Comparison of ENCODE assay signal across 29 cellular contexts in genomic region chr15:98673133-98673532, GRCh38. TPM values are rescaled to one million over a fixed set of nuclear protein-coding genes. Genes with fewer than 3 reads are reported as not detected.
DNase-seq lines count a peak whose midpoint lies in the region; ATAC-seq and TF ChIP-seq lines count a peak whose summit lies in the region.
"Had no signal": no experiment of that assay in that cellular context is flagged by ENCODE, and none has a peak within 500 bp of the region (broad histone marks: within the 10 kb centered on the region; RNA-seq: fewer than 3 reads in every experiment).

No MANE protein-coding gene starts in this region.

- ATAC-seq in GM18861 (IDR thresholded peaks at IDR 0.05; ENCODE audit: unreplicated experiment) = no peak
- ATAC-seq in T-cell (replicated peaks in 1 of 4) = no peak
- ATAC-seq: activated T-cell treated with anti-CD3 and anti-CD28 coated beads, Interleukin-2, amount 50 U/mL, for 4 hours; gastroesophageal sphincter; natural killer cell treated with Interleukin-12 subunit alpha and Interleukin-12 subunit beta and Interleukin-15 and Interleukin-18, amount 100 ng/mL, for 72 hours; stimulated activated naive CD8-positive, alpha-beta T cell treated with anti-CD3 and anti-CD28 coated beads, Interleukin-15, Interleukin-2, amounts not matched to agents 100 U/mL and 50 U/mL, for 24 hours had no signal

- CTCF ChIA-PET in T-cell (lab: Charles Lee) = no interaction called here

- no peaks in the 10 kb centered on the region for H3K36me3 Mint-ChIP-seq in endothelial cell (ENCODE audit: low read depth, unreplicated experiment)
- H3K36me3 Mint-ChIP-seq in T-cell = peaks cover 7% of the 10 kb centered on the region
- H3K36me3 Mint-ChIP-seq: natural killer cell treated with Interleukin-12 subunit alpha and Interleukin-12 subunit beta and Interleukin-15 and Interleukin-18, amount 100 ng/mL, for 72 hours had no signal

- no peaks in the 10 kb centered on the region for H3K9me3 ChIP-seq in stomach
- H3K9me3 ChIP-seq: gastroesophageal sphincter, HAP-1, spleen, tibial nerve had no signal

- H3K4me3 ChIP-seq in stomach = no peak overlapping the region
- H3K4me3 ChIP-seq: BLaER1 treated with 17β-estradiol and CSF1 and Interleukin-3, amounts not matched to agents 10 nM and 100 nM; dorsolateral prefrontal cortex; gastroesophageal sphincter; HAP-1; lung; spleen; tibial nerve had no signal

- H3K4me3 Mint-ChIP-seq in endothelial cell (ENCODE audit: unreplicated experiment) (no peak overlapping the region), T-cell (no peak overlapping the region)
- H3K4me3 Mint-ChIP-seq: activated B cell treated with CpG ODN at 0.5 μM for 24 hours; activated CD4-positive, alpha-beta T cell treated with anti-CD3 and anti-CD28 coated beads, Interleukin-2, amount 10 ng/mL, durations not matched to agents 7 days and 5 days; activated T-cell treated with anti-CD3 and anti-CD28 coated beads, Interleukin-2, amount 50 U/mL, for 4 hours; natural killer cell treated with Interleukin-12 subunit alpha and Interleukin-12 subunit beta and Interleukin-15 and Interleukin-18, amount 100 ng/mL, for 72 hours had no signal

- no peaks in the 10 kb centered on the region for H3K27me3 ChIP-seq in stomach
- H3K27me3 ChIP-seq: BLaER1 treated with 17β-estradiol and CSF1 and Interleukin-3, amounts not matched to agents 10 nM and 100 nM; dorsolateral prefrontal cortex; gastroesophageal sphincter; spleen; tibial nerve had no signal

- intact Hi-C loops in stomach (cut with DNase I; ENCODE audit: low total_unique reads) = loop anchor here (10.0 kb wide), 1 partner anchor 72 kb away; no protein-coding TSS in a partner anchor

- TF ChIP-seq EP300 in stomach (IDR thresholded peaks at IDR 0.05) = no peak

- 64 to 80% (median 75%) methylated on average over 4 of the region's 4 CpGs for WGBS in stomach, 5 donors

- H3K27me3 Mint-ChIP-seq in endothelial cell (ENCODE audit: unreplicated experiment) = no peaks in the 10 kb centered on the region
- H3K27me3 Mint-ChIP-seq in T-cell = no peaks in the 10 kb centered on the region
- H3K27me3 Mint-ChIP-seq: activated B cell treated with CpG ODN at 0.5 μM for 24 hours; activated CD4-positive, alpha-beta T cell treated with anti-CD3 and anti-CD28 coated beads, Interleukin-2, amount 10 ng/mL, durations not matched to agents 7 days and 5 days; natural killer cell treated with Interleukin-12 subunit alpha and Interleukin-12 subunit beta and Interleukin-15 and Interleukin-18, amount 100 ng/mL, for 72 hours had no signal

- no peak for TF ChIP-seq POLR2A in stomach (IDR thresholded peaks at IDR 0.05)

- H3K9me3 Mint-ChIP-seq in endothelial cell (ENCODE audit: unreplicated experiment) (no peaks in the 10 kb centered on the region), T-cell (no peaks in the 10 kb centered on the region)
- H3K9me3 Mint-ChIP-seq: activated B cell treated with CpG ODN at 0.5 μM for 24 hours; activated CD4-positive, alpha-beta T cell treated with anti-CD3 and anti-CD28 coated beads, Interleukin-2, amount 10 ng/mL, durations not matched to agents 7 days and 5 days; activated T-cell treated with anti-CD3 and anti-CD28 coated beads, Interleukin-2, amount 50 U/mL, for 4 hours; natural killer cell treated with Interleukin-12 subunit alpha and Interleukin-12 subunit beta and Interleukin-15 and Interleukin-18, amount 100 ng/mL, for 72 hours had no signal

- H3K27ac Mint-ChIP-seq in endothelial cell (ENCODE audit: unreplicated experiment) = peak overlapping the region; percentile 82
- peak overlapping the region in 1 of 2 donors; percentile 12 for H3K27ac Mint-ChIP-seq in T-cell
- H3K27ac Mint-ChIP-seq: activated B cell treated with CpG ODN at 0.5 μM for 24 hours; activated CD4-positive, alpha-beta T cell treated with anti-CD3 and anti-CD28 coated beads, Interleukin-2, amount 10 ng/mL, durations not matched to agents 7 days and 5 days; natural killer cell treated with Interleukin-12 subunit alpha and Interleukin-12 subunit beta and Interleukin-15 and Interleukin-18, amount 100 ng/mL, for 72 hours had no signal

- peaks cover 70% of the 10 kb centered on the region for H3K4me1 Mint-ChIP-seq in endothelial cell (ENCODE audit: unreplicated experiment)
- peaks cover 70 to 77% (median 76%) of the 10 kb centered on the region in 3 donors for H3K4me1 Mint-ChIP-seq in T-cell
- H3K4me1 Mint-ChIP-seq: activated B cell treated with CpG ODN at 0.5 μM for 24 hours had no signal

- POLR2A ChIA-PET in T-cell (lab: Charles Lee) = no interaction called here

- no peak for TF ChIP-seq CTCF in endothelial cell (IDR thresholded peaks at IDR 0.05; ENCODE audit: unreplicated experiment)
- no peak for TF ChIP-seq CTCF in stomach (IDR thresholded peaks at IDR 0.05)

- DNase-seq in DMS53 (lab: John Stamatoyannopoulos, UW) (peak; percentile 3), DMS53 treated with DMSO at 0.1 percent for 48 hours (lab: John Stamatoyannopoulos, UW; ENCODE audit: unreplicated experiment) (no peak), NCI-H526 treated with DMSO at 0.1 percent for 48 hours (lab: John Stamatoyannopoulos, UW) (peak; percentile 71), endothelial cell (ENCODE audit: low spot score) (no peak), stomach (no peak), T-cell (no peak)
- DNase-seq in activated T-cell treated with anti-CD3 and anti-CD28 coated beads, Interleukin-2, amount 50 U/mL, for 1 hour = no peak
- DNase-seq: activated B cell treated with CpG ODN at 0.5 μM for 24 hours; activated CD4-positive, alpha-beta T cell treated with anti-CD3 and anti-CD28 coated beads, Interleukin-2, amount 10 ng/mL, durations not matched to agents 7 days and 5 days; activated gamma-delta T cell treated with Interleukin-2 at 50 U/mL for 16 hours; activated T-cell treated with anti-CD3 and anti-CD28 coated beads, Interleukin-2, amount 50 U/mL, for 4 hours; cerebellar nuclear complex; DMS153; dorsolateral prefrontal cortex; hippocampal formation; NCI-H2029 treated with DMSO at 0.1 percent for 48 hours; NCI-H345; spleen; stimulated activated CD4-positive, alpha-beta T cell treated with anti-CD3 and anti-CD28 coated beads, Interleukin-2, amount 100 ng/mL, for 24 hours; stimulated activated naive CD8-positive, alpha-beta T cell treated with anti-CD3 and anti-CD28 coated beads, Interleukin-15, Interleukin-2, amounts not matched to agents 100 U/mL and 50 U/mL, for 24 hours had no signal

- peaks cover 33 to 92% (median 65%) of the 10 kb centered on the region in 4 donors for H3K4me1 ChIP-seq in stomach
- H3K4me1 ChIP-seq: parathyroid adenoma had no signal

- no peaks in the 10 kb centered on the region for H3K36me3 ChIP-seq in stomach
- H3K36me3 ChIP-seq: gastroesophageal sphincter, HAP-1, tibial nerve had no signal

- peak overlapping the region in 4 of 5 donors; percentile 40 to 78 (median 52) for H3K27ac ChIP-seq in stomach
- H3K27ac ChIP-seq: 22Rv1; BLaER1 treated with 17β-estradiol and CSF1 and Interleukin-3, amounts not matched to agents 10 nM and 100 nM; gastroesophageal sphincter; parathyroid adenoma; spleen had no signal

RNA-seq across cellular contexts. Expression of gene IGF1R, which starts 24.8 kb away (rescaled TPM):
- 131 TPM for total RNA-seq in endothelial cell (ENCODE audit: unreplicated experiment)
- 100 to 1,000 TPM in 1 of 5 donors, 10 to 100 TPM in 4; 40.3 to 131 (median 73.7) TPM for total RNA-seq in stomach
- 1 to 10 TPM; 2.3 to 4.8 (median 3.0) TPM for polyA plus RNA-seq in stomach
- 10 to 100 TPM; 40.3 to 97.2 (median 79.4) TPM for total RNA-seq in T-cell

Comparison
In these comparisons a context has a peak if more than half of its experiments do, and no peak if none do; other contexts are left out.
1. DNase-seq: peak in DMS53 (single experiment) and NCI-H526 treated with DMSO at 0.1 percent for 48 hours (single experiment); none in DMS53 treated with DMSO at 0.1 percent for 48 hours (single experiment), endothelial cell (single experiment), stomach (single experiment), T-cell (0 of 34) and activated T-cell treated with anti-CD3 and anti-CD28 coated beads, Interleukin-2, amount 50 U/mL, for 1 hour (single experiment).